Comparison of ENCODE assay signal across 1 cellular context in the genomic region with DNA sequence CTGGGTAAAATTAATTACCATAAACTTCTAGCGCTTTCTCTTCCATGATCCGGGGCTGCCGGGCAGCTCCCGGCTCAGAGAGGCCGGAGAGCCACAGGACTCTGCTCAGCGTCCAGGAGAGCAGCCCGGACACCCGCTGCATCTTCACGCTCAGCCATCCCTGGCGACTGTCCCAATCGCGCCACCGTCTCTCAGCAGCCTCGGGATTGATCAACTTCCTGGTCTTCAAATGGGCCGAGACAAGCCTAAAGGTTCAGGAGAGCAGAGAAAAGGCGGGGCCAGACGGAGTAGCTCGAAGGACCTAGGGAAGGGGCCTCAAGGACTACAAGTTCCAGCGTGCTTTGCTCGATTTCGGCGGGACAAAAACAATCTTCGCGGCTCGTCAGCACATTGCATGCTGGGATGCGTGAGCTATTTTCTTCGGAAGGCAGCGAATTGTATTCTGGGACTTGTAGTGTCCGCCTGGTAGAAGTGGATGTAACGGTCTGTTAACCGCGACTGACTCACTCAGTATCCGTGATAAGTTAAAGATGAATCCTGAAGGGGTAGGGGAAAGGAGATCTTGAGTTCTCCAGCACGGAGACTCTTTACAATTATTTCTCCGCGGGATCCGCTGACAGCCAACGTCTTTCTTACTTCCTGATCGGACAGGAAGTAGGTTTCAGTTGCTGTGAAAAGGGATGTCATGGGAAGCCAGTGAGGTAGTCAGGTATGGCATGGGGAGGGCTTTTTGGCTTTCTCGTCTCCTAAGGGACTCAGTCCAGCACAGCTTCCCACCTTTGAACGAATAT.
A peak's percentile ranks its signal among the peaks of the same experiment; 100 is the strongest.
TF ChIP-seq lines count a peak whose summit lies in the region.

TSS of gene CIAO2A (minus strand) at position 212 of the 791 bp plus-strand sequence. CDS start at position 142, 70 bp downstream.

TF ChIP-seq in HCT116, 20 proteins besides CTCF, POLR2A, EP300 and RAD21 (continued from another document):
- peak; percentile 84 for TF ChIP-seq SIN3A (IDR thresholded peaks at IDR 0.05; ENCODE audit: low read depth)
- TF ChIP-seq POLR2AphosphoS5 (IDR thresholded peaks at IDR 0.05; ENCODE audit: low read depth, low read length): peak; percentile 76
- peak; percentile 87 for TF ChIP-seq ELF1 (IDR thresholded peaks at IDR 0.05; ENCODE audit: borderline replicate concordance, low read depth)
- TF ChIP-seq EZH2 (IDR thresholded peaks at IDR 0.05): no peak
- TF ChIP-seq, protein P1, sequence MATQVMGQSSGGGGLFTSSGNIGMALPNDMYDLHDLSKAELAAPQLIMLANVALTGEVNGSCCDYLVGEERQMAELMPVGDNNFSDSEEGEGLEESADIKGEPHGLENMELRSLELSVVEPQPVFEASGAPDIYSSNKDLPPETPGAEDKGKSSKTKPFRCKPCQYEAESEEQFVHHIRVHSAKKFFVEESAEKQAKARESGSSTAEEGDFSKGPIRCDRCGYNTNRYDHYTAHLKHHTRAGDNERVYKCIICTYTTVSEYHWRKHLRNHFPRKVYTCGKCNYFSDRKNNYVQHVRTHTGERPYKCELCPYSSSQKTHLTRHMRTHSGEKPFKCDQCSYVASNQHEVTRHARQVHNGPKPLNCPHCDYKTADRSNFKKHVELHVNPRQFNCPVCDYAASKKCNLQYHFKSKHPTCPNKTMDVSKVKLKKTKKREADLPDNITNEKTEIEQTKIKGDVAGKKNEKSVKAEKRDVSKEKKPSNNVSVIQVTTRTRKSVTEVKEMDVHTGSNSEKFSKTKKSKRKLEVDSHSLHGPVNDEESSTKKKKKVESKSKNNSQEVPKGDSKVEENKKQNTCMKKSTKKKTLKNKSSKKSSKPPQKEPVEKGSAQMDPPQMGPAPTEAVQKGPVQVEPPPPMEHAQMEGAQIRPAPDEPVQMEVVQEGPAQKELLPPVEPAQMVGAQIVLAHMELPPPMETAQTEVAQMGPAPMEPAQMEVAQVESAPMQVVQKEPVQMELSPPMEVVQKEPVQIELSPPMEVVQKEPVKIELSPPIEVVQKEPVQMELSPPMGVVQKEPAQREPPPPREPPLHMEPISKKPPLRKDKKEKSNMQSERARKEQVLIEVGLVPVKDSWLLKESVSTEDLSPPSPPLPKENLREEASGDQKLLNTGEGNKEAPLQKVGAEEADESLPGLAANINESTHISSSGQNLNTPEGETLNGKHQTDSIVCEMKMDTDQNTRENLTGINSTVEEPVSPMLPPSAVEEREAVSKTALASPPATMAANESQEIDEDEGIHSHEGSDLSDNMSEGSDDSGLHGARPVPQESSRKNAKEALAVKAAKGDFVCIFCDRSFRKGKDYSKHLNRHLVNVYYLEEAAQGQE (IDR thresholded peaks at IDR 0.05; ENCODE audit: low read depth): no peak
- TF ChIP-seq ZNF274 (IDR thresholded peaks at IDR 0.05; ENCODE audit: low read depth, low read length): no peak
- no peak for TF ChIP-seq JUND (IDR thresholded peaks at IDR 0.05)
- TF ChIP-seq, protein P2, sequence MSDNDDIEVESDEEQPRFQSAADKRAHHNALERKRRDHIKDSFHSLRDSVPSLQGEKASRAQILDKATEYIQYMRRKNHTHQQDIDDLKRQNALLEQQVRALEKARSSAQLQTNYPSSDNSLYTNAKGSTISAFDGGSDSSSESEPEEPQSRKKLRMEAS (IDR thresholded peaks at IDR 0.05): peak; percentile 65; the same call in 1 of the 2 replicates
TF ChIP-seq in HCT116: peak in this region for 8.
